In the genomic region with DNA sequence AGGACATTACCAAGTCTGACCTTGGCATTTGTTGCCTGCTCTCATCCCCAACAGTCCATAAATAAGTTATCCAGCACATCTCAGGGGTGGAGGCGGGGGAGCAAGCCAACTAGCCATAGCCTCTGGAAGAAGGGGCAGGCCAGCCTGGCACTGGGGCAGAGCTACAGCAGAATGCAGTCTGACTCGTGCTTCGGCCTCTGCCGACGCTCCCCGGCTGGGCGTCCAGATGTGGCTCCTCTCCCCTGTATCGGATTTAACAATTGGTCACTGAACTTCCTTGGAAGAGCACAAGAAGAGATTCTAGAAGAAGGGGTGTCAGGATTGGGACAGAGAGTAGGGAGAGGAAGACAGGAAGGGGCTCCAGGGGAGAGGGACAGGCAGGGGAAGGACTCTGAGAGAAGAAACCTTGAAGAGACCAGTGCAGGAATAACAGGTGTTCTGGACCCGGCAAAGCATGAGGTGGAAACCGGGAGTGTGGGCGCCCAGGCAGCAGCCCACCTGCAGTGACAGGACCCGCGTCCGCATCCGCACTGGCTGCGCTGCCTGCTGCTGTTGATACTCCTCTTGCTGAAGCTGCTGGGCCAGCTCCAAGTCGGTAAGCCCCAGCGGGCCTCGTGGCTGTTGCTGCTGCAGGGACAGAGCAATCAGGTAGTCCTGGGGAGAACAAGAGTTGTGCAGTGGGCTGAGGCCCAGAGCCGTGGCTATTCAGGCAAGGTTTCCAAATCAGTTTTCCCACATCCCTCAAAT, we compare ENCODE assay signal across 17 cellular contexts. TPM values are rescaled to one million over a fixed set of nuclear protein-coding genes. Genes with fewer than 3 reads are reported as not detected.
A peak's percentile ranks its signal among the peaks of the same experiment; 100 is the strongest.
DNase-seq lines count a peak whose midpoint lies in the region; ATAC-seq and TF ChIP-seq lines count a peak whose summit lies in the region.
"Had no signal": no experiment of that assay in that cellular context is flagged by ENCODE, and none has a peak within 500 bp of the region (broad histone marks: within the 10 kb centered on the region; RNA-seq: fewer than 3 reads in every experiment).

No MANE protein-coding gene starts in this region.

- intact Hi-C loops in CD14-positive monocyte (cut with micrococcal nuclease) = loop anchor here in 1 of 2 donors (5.0 kb wide), 1 partner anchor 235 kb away; no protein-coding TSS in a partner anchor

- no peak overlapping the region for H3K27ac ChIP-seq in endodermal cell (ENCODE audit: low read depth, low read length)
- H3K27ac ChIP-seq: SJCRH30 had no signal

- peaks cover 2% of the 10 kb centered on the region for H3K4me1 ChIP-seq in endodermal cell (ENCODE audit: control insufficient read depth, insufficient read depth, low read length)

- TF ChIP-seq CTCF in WTC11 (IDR thresholded peaks at IDR 0.05) = no peak
- no peak for TF ChIP-seq CTCF in endodermal cell (conservative IDR thresholded peaks at IDR 0.05)
- no peak for TF ChIP-seq CTCF in CD14-positive monocyte (IDR thresholded peaks at IDR 0.05)

- H3K9me3 ChIP-seq in endodermal cell (ENCODE audit: control insufficient read depth, low read length) = no peaks in the 10 kb centered on the region
- H3K9me3 ChIP-seq: Caco-2, SJCRH30 had no signal

- DNase-seq in activated naive CD4-positive, alpha-beta T cell treated with anti-CD3 and anti-CD28 coated beads, Interleukin-2, amount 10 ng/mL, durations not matched to agents 7 days and 5 days = no peak
- DNase-seq in WTC11 (ENCODE audit: low spot score) = no peak
- no peak for DNase-seq in endodermal cell
- no peak for DNase-seq in stimulated activated naive B cell treated with anti-CD40 and anti-IgM and Interleukin-4, amounts not matched to agents 10 μg/mL and 1 μg/mL and 100 μg/mL, for 72 hours
- DNase-seq in dermis blood vessel endothelial cell = no peak
- no peak for DNase-seq in CD14-positive monocyte (ENCODE audit: low spot score)
- DNase-seq: Caco-2; CD4-positive, alpha-beta T cell; NCI-H1105; NCI-H1694 treated with DMSO at 0.1 percent for 48 hours; NCI-H345; NCI-H524 treated with DMSO at 0.1 percent for 48 hours; SJCRH30 had no signal

- no peaks in the 10 kb centered on the region for H3K9me3 Mint-ChIP-seq in activated naive CD4-positive, alpha-beta T cell treated with anti-CD3 and anti-CD28 coated beads, Interleukin-2, amount 50 U/mL, for 24 hours
- H3K9me3 Mint-ChIP-seq in activated naive CD4-positive, alpha-beta T cell treated with anti-CD3 and anti-CD28 coated beads, Interleukin-2, amount 10 ng/mL, durations not matched to agents 7 days and 5 days = no peaks in the 10 kb centered on the region
- H3K9me3 Mint-ChIP-seq in WTC11 (no peaks in the 10 kb centered on the region), endodermal cell (no peaks in the 10 kb centered on the region), CD14-positive monocyte (peaks cover 0 to 3% (median 0%) of the 10 kb centered on the region in 7 donors)
- H3K9me3 Mint-ChIP-seq in stimulated activated naive B cell treated with anti-CD40 and anti-IgM and Interleukin-4, amounts not matched to agents 10 μg/mL and 1 μg/mL and 100 μg/mL, for 72 hours = no peaks in the 10 kb centered on the region
- H3K9me3 Mint-ChIP-seq: CD4-positive, alpha-beta T cell had no signal

- peak overlapping the region; percentile 80 for H3K27ac Mint-ChIP-seq in activated naive CD4-positive, alpha-beta T cell treated with anti-CD3 and anti-CD28 coated beads, Interleukin-2, amount 50 U/mL, for 24 hours
- no peak overlapping the region for H3K27ac Mint-ChIP-seq in activated naive CD4-positive, alpha-beta T cell treated with anti-CD3 and anti-CD28 coated beads, Interleukin-2, amount 10 ng/mL, durations not matched to agents 7 days and 5 days
- H3K27ac Mint-ChIP-seq in WTC11 = peak overlapping the region; percentile 63; the same call in 1 of the 2 replicates
- peak overlapping the region; percentile 42 for H3K27ac Mint-ChIP-seq in endodermal cell
- H3K27ac Mint-ChIP-seq in stimulated activated naive B cell treated with anti-CD40 and anti-IgM and Interleukin-4, amounts not matched to agents 10 μg/mL and 1 μg/mL and 100 μg/mL, for 72 hours = peak overlapping the region; percentile 6
- H3K27ac Mint-ChIP-seq in CD14-positive monocyte = peak overlapping the region in 3 of 7 donors; percentile 50 to 64 (median 56)
- H3K27ac Mint-ChIP-seq: B cell; CD4-positive, alpha-beta T cell had no signal

- ATAC-seq in WTC11 (no peak), esophagus mucosa (no peak)
- ATAC-seq in stimulated activated naive B cell treated with anti-CD40 and anti-IgM and Interleukin-4, amounts not matched to agents 10 μg/mL and 1 μg/mL and 100 μg/mL, for 72 hours (replicated peaks) = no peak
- ATAC-seq: K562 had no signal

- peaks cover 3% of the 10 kb centered on the region for H3K36me3 Mint-ChIP-seq in activated naive CD4-positive, alpha-beta T cell treated with anti-CD3 and anti-CD28 coated beads, Interleukin-2, amount 50 U/mL, for 24 hours
- H3K36me3 Mint-ChIP-seq in activated naive CD4-positive, alpha-beta T cell treated with anti-CD3 and anti-CD28 coated beads, Interleukin-2, amount 10 ng/mL, durations not matched to agents 7 days and 5 days = peaks cover 41% of the 10 kb centered on the region
- H3K36me3 Mint-ChIP-seq in WTC11 (no peaks in the 10 kb centered on the region), endodermal cell (ENCODE audit: low read depth) (no peaks in the 10 kb centered on the region), CD14-positive monocyte (peaks cover 57 to 63% of the 10 kb centered on the region in 2 donors)
- peaks cover 16 to 22% of the 10 kb centered on the region in 2 donors for H3K36me3 Mint-ChIP-seq in stimulated activated naive B cell treated with anti-CD40 and anti-IgM and Interleukin-4, amounts not matched to agents 10 μg/mL and 1 μg/mL and 100 μg/mL, for 72 hours

- CTCF ChIA-PET in activated naive CD4-positive, alpha-beta T cell treated with anti-CD3 and anti-CD28 coated beads, Interleukin-2, amount 10 ng/mL, durations not matched to agents 7 days and 5 days (lab: Charles Lee) = interaction anchor here (0.8 to 6.6 kb wide), 7 partner anchors 9 to 742 kb away, joined by 3 to 89 read pairs (median 4); a partner anchor contains a TSS
- CTCF ChIA-PET in WTC11 (lab: Charles Lee) = interaction anchor here (1.2 to 5.7 kb wide), 7 partner anchors 8 to 51 kb away, joined by 3 to 109 read pairs (median 7); a partner anchor contains a TSS

- H3K9ac ChIP-seq in endodermal cell (ENCODE audit: extremely low read depth, low read length, poor library complexity, severe bottlenecking) = no peak overlapping the region

- no peak overlapping the region for H3K4me3 ChIP-seq in endodermal cell (ENCODE audit: low read length)
- H3K4me3 ChIP-seq: K562, SJCRH30 had no signal

- H3K4me3 Mint-ChIP-seq in activated naive CD4-positive, alpha-beta T cell treated with anti-CD3 and anti-CD28 coated beads, Interleukin-2, amount 50 U/mL, for 24 hours = no peak overlapping the region
- H3K4me3 Mint-ChIP-seq in activated naive CD4-positive, alpha-beta T cell treated with anti-CD3 and anti-CD28 coated beads, Interleukin-2, amount 10 ng/mL, durations not matched to agents 7 days and 5 days = no peak overlapping the region
- H3K4me3 Mint-ChIP-seq in WTC11 (no peak overlapping the region), endodermal cell (no peak overlapping the region), CD14-positive monocyte (no peak overlapping the region)
- no peak overlapping the region for H3K4me3 Mint-ChIP-seq in stimulated activated naive B cell treated with anti-CD40 and anti-IgM and Interleukin-4, amounts not matched to agents 10 μg/mL and 1 μg/mL and 100 μg/mL, for 72 hours
- H3K4me3 Mint-ChIP-seq: B cell; CD4-positive, alpha-beta T cell had no signal

- no peaks in the 10 kb centered on the region for H3K27me3 Mint-ChIP-seq in activated naive CD4-positive, alpha-beta T cell treated with anti-CD3 and anti-CD28 coated beads, Interleukin-2, amount 50 U/mL, for 24 hours
- no peaks in the 10 kb centered on the region for H3K27me3 Mint-ChIP-seq in activated naive CD4-positive, alpha-beta T cell treated with anti-CD3 and anti-CD28 coated beads, Interleukin-2, amount 10 ng/mL, durations not matched to agents 7 days and 5 days
- H3K27me3 Mint-ChIP-seq in WTC11 (ENCODE audit: low read depth) = no peaks in the 10 kb centered on the region
- H3K27me3 Mint-ChIP-seq in endodermal cell (ENCODE audit: insufficient read depth) = no peaks in the 10 kb centered on the region
- no peaks in the 10 kb centered on the region for H3K27me3 Mint-ChIP-seq in stimulated activated naive B cell treated with anti-CD40 and anti-IgM and Interleukin-4, amounts not matched to agents 10 μg/mL and 1 μg/mL and 100 μg/mL, for 72 hours
- H3K27me3 Mint-ChIP-seq in CD14-positive monocyte (ENCODE audit: low read depth in 3 of 3) = peaks cover 2 to 3% (median 2%) of the 10 kb centered on the region in 3 donors
- H3K27me3 Mint-ChIP-seq: B cell; CD4-positive, alpha-beta T cell had no signal

- H3K4me1 Mint-ChIP-seq in activated naive CD4-positive, alpha-beta T cell treated with anti-CD3 and anti-CD28 coated beads, Interleukin-2, amount 50 U/mL, for 24 hours = peaks cover 33% of the 10 kb centered on the region
- peaks cover 30% of the 10 kb centered on the region for H3K4me1 Mint-ChIP-seq in activated naive CD4-positive, alpha-beta T cell treated with anti-CD3 and anti-CD28 coated beads, Interleukin-2, amount 10 ng/mL, durations not matched to agents 7 days and 5 days
- H3K4me1 Mint-ChIP-seq in WTC11 (peaks cover 6% of the 10 kb centered on the region; the same call in 1 of the 2 replicates), endodermal cell (peaks cover 6% of the 10 kb centered on the region), CD14-positive monocyte (peaks cover 41% of the 10 kb centered on the region)
- peaks cover 6 to 7% of the 10 kb centered on the region in 2 donors for H3K4me1 Mint-ChIP-seq in stimulated activated naive B cell treated with anti-CD40 and anti-IgM and Interleukin-4, amounts not matched to agents 10 μg/mL and 1 μg/mL and 100 μg/mL, for 72 hours

- WGBS in endodermal cell (ENCODE audit: insufficient coverage in 1 of 2, insufficient read length in 1 of 2), 2 experiments = 91 to 93% methylated on average over 13 to 20 of the region's 20 CpGs

- H3K27me3 ChIP-seq in endodermal cell (ENCODE audit: control insufficient read depth, insufficient read depth, low read length, poor library complexity, severe bottlenecking) = no peaks in the 10 kb centered on the region
- H3K27me3 ChIP-seq: SJCRH30 had no signal

- POLR2A ChIA-PET in WTC11 (lab: Charles Lee) = interaction anchor here (1.1 kb wide), 1 partner anchor 9 kb away, joined by 3 read pairs; a partner anchor contains a TSS

- H3K36me3 ChIP-seq in endodermal cell (ENCODE audit: control insufficient read depth, insufficient read depth, low read length) = no peaks in the 10 kb centered on the region
- H3K36me3 ChIP-seq: SJCRH30 had no signal

RNA-seq across cellular contexts. Expression of a gene that starts 9.4 kb away (rescaled TPM):
- total RNA-seq in WTC11 (2021) (10.1 to 11.2 TPM (median 11.0 TPM) in 3 replicates), endodermal cell (10 to 100 TPM in 1 of 2 donors, 1 to 10 TPM in 1; 8.6 to 10.8 TPM), esophagus mucosa (33.4 TPM), dermis blood vessel endothelial cell (10.0 and 15.0 TPM in 2 replicates)
- polyA plus RNA-seq in endodermal cell (2013, experiment 1 of 2) = 17.8 TPM
- 15.8 TPM for polyA plus RNA-seq in endodermal cell (2013, experiment 2 of 2)
- 10 to 100 TPM; 11.5 to 13.2 TPM for polyA plus RNA-seq in CD14-positive monocyte

RNA-seq across cellular contexts. Expression of a gene that starts 10.9 kb away (rescaled TPM):
- total RNA-seq in WTC11 (2021) (24.5 to 29.6 TPM (median 28.5 TPM) in 3 replicates), endodermal cell (10 to 100 TPM; 23.8 to 29.3 TPM), esophagus mucosa (14.3 TPM), dermis blood vessel endothelial cell (6.0 and 8.7 TPM in 2 replicates)
- 25.6 TPM for polyA plus RNA-seq in endodermal cell (2013, experiment 1 of 2)
- 22.5 TPM for polyA plus RNA-seq in endodermal cell (2013, experiment 2 of 2)
- polyA plus RNA-seq in CD14-positive monocyte = 10 to 100 TPM; 22.6 to 22.8 TPM

RNA-seq across cellular contexts. Expression of a gene that starts 15.2 kb away (rescaled TPM):
- 1.5 to 1.6 TPM (median 1.6 TPM) in 3 replicates for total RNA-seq in WTC11 (2021)
- not detected for total RNA-seq in endodermal cell
- 0.50 TPM for polyA plus RNA-seq in endodermal cell (2013, experiment 1 of 2)
- 0.12 TPM for polyA plus RNA-seq in endodermal cell (2013, experiment 2 of 2)
- 0.40 TPM for total RNA-seq in esophagus mucosa
- total RNA-seq in dermis blood vessel endothelial cell = not detected in 2 replicates
- polyA plus RNA-seq in CD14-positive monocyte = 1 to 10 TPM in 1 of 2 donors, under 1 TPM in 1; 0.28 to 1.4 TPM
- total RNA-seq: CD4-positive, alpha-beta T cell; SJCRH30 had no signal

RNA-seq across cellular contexts. Expression of a gene that starts 22.7 kb away (rescaled TPM):
- total RNA-seq in WTC11 (2021) (182 to 203 TPM (median 200 TPM) in 3 replicates), endodermal cell (100 to 1,000 TPM; 143 to 183 TPM), esophagus mucosa (49.8 TPM), dermis blood vessel endothelial cell (71.6 and 96.6 TPM in 2 replicates)
- 122 TPM for polyA plus RNA-seq in endodermal cell (2013, experiment 1 of 2)
- polyA plus RNA-seq in endodermal cell (2013, experiment 2 of 2) = 109 TPM
- polyA plus RNA-seq in CD14-positive monocyte = 100 to 1,000 TPM; 200 to 224 TPM

RNA-seq across cellular contexts. Expression of a gene that starts 39.1 kb away (rescaled TPM):
- total RNA-seq in WTC11 (2021) = 2.5 to 4.0 TPM (median 3.8 TPM) in 3 replicates
- total RNA-seq in endodermal cell = 1 to 10 TPM; 1.6 to 2.9 TPM
- polyA plus RNA-seq in endodermal cell (2013, experiment 1 of 2) = 0.46 TPM
- 0.87 TPM for polyA plus RNA-seq in endodermal cell (2013, experiment 2 of 2)
- 55.8 TPM for total RNA-seq in esophagus mucosa
- 0.17 and 0.33 TPM in 2 replicates for total RNA-seq in dermis blood vessel endothelial cell
- polyA plus RNA-seq in CD14-positive monocyte = not detected
